Comparison of ENCODE assay signal across 25 cellular contexts in genomic region chr15:98676586-98677270, GRCh38. TPM values are rescaled to one million over a fixed set of nuclear protein-coding genes. Genes with fewer than 3 reads are reported as not detected.
DNase-seq lines count a peak whose midpoint lies in the region; ATAC-seq and TF ChIP-seq lines count a peak whose summit lies in the region.
"Had no signal": no experiment of that assay in that cellular context is flagged by ENCODE, and none has a peak within 500 bp of the region (broad histone marks: within the 10 kb centered on the region; RNA-seq: fewer than 3 reads in every experiment).

No MANE protein-coding gene starts in this region.

- H3K27ac ChIP-seq in cardiac muscle cell (peak overlapping the region; percentile 66), Karpas-422 (ENCODE audit: low read length) (no peak overlapping the region), hepatocyte (peak overlapping the region; percentile 11), thoracic aorta (peak overlapping the region; percentile 67)
- H3K27ac ChIP-seq: epithelial cell of prostate had no signal

- DNase-seq in cardiac muscle cell (ENCODE audit: low read depth in 1 of 2, low spot score in 1 of 2) = no peak
- DNase-seq in cardiac septum (ENCODE audit: low spot score) = no peak
- peak; percentile 20 for DNase-seq in Karpas-422
- DNase-seq in hepatocyte (ENCODE audit: low spot score) = no peak
- DNase-seq in thoracic aorta (ENCODE audit: low spot score) = no peak
- DNase-seq in NCI-H128 (lab: John Stamatoyannopoulos, UW; ENCODE audit: unreplicated experiment) = no peak
- no peak for DNase-seq in NCI-H1105 treated with DMSO at 0.1 percent for 48 hours (lab: John Stamatoyannopoulos, UW)
- DNase-seq: 8988T; activated CD8-positive, alpha-beta T cell treated with anti-CD3 and anti-CD28 coated beads for 36 hours; activated naive CD4-positive, alpha-beta T cell treated with anti-CD3 and anti-CD28 coated beads, Interleukin-2, amount 10 ng/mL, durations not matched to agents 7 days and 5 days; amygdala; Caco-2; DMS79 treated with DMSO at 0.1 percent for 48 hours; effector CD4-positive, alpha-beta T cell; GOT3; mammary epithelial cell; NCI-H1694; NCI-H446; NCI-H774; SIG-M5; substantia nigra had no signal

- H3K4me1 ChIP-seq in cardiac muscle cell (ENCODE audit: low read depth) (peaks cover 24% of the 10 kb centered on the region), Karpas-422 (ENCODE audit: low read length) (no peaks in the 10 kb centered on the region), hepatocyte (ENCODE audit: insufficient read depth) (peaks cover 26% of the 10 kb centered on the region), thoracic aorta (ENCODE audit: control insufficient read depth in 1 of 2, low read depth in 2 of 2) (peaks cover 21 to 80% of the 10 kb centered on the region in 2 donors)

- H3K9me2 ChIP-seq in Karpas-422 (replicated peaks; ENCODE audit: insufficient read depth, low read length) (no peaks in the 10 kb centered on the region), hepatocyte (replicated peaks; ENCODE audit: insufficient read depth) (no peaks in the 10 kb centered on the region)

- no peaks in the 10 kb centered on the region for H4K20me1 ChIP-seq in Karpas-422 (ENCODE audit: insufficient read depth, low read depth, low read length)
- peaks cover 22% of the 10 kb centered on the region for H4K20me1 ChIP-seq in hepatocyte (ENCODE audit: insufficient read depth, poor library complexity, severe bottlenecking)

- no peaks in the 10 kb centered on the region for H3K27me3 ChIP-seq in cardiac muscle cell
- H3K27me3 ChIP-seq in Karpas-422 (ENCODE audit: low read length) = no peaks in the 10 kb centered on the region
- no peaks in the 10 kb centered on the region for H3K27me3 ChIP-seq in hepatocyte
- no peaks in the 10 kb centered on the region for H3K27me3 ChIP-seq in thoracic aorta (replicated peaks; ENCODE audit: insufficient read depth)

- no peak for ATAC-seq in thoracic aorta (ENCODE audit: insufficient number of reproducible peaks, low FRiP score, low read depth)
- no peak for ATAC-seq in HG02938 (IDR thresholded peaks at IDR 0.05; ENCODE audit: unreplicated experiment)
- ATAC-seq: activated CD8-positive, alpha-beta T cell treated with anti-CD3 and anti-CD28 coated beads for 36 hours; activated T-helper 17 cell treated with anti-CD3 and anti-CD28 coated beads, Interleukin-2, amount 50 U/mL, for 72 hours; stimulated activated memory B cell treated with anti-CD40 and anti-IgM and Interleukin-4, amounts not matched to agents 10 μg/mL and 1 μg/mL and 100 μg/mL, for 72 hours had no signal

- H3K4me2 ChIP-seq in Karpas-422 (ENCODE audit: low read depth, low read length, poor library complexity, severe bottlenecking) = no peak overlapping the region
- no peak overlapping the region for H3K4me2 ChIP-seq in hepatocyte

- 89% methylated on average over 7 of the region's 7 CpGs for WGBS in hepatocyte (ENCODE audit: low lambda C conversion rate, missing lambda C conversion rate)

- no peak overlapping the region for H2AFZ ChIP-seq in Karpas-422 (ENCODE audit: low read length)
- no peak overlapping the region for H2AFZ ChIP-seq in hepatocyte

- no peaks in the 10 kb centered on the region for H3K36me3 ChIP-seq in cardiac muscle cell
- no peaks in the 10 kb centered on the region for H3K36me3 ChIP-seq in Karpas-422 (ENCODE audit: insufficient read depth, low read length)
- H3K36me3 ChIP-seq in hepatocyte (replicated peaks; ENCODE audit: insufficient read depth, low read depth) = no peaks in the 10 kb centered on the region
- no peaks in the 10 kb centered on the region for H3K36me3 ChIP-seq in thoracic aorta

- H3K9me3 ChIP-seq in cardiac muscle cell (ENCODE audit: low read depth) (no peaks in the 10 kb centered on the region), Karpas-422 (ENCODE audit: low read length) (no peaks in the 10 kb centered on the region), hepatocyte (ENCODE audit: low read depth) (no peaks in the 10 kb centered on the region), thoracic aorta (no peaks in the 10 kb centered on the region)
- H3K9me3 ChIP-seq: Caco-2 had no signal

- H3K9ac ChIP-seq in Karpas-422 (ENCODE audit: low read length) = no peak overlapping the region

- H3K79me2 ChIP-seq in Karpas-422 (ENCODE audit: low read length) (no peaks in the 10 kb centered on the region), hepatocyte (peaks cover 96% of the 10 kb centered on the region)

- H3K4me3 ChIP-seq in cardiac muscle cell (no peak overlapping the region), Karpas-422 (ENCODE audit: low read length) (no peak overlapping the region), hepatocyte (no peak overlapping the region), thoracic aorta (no peak overlapping the region)

- TF ChIP-seq CTCF in cardiac muscle cell (IDR thresholded peaks at IDR 0.05; ENCODE audit: low read depth, low read length) (no peak), hepatocyte (IDR thresholded peaks at IDR 0.05; ENCODE audit: poor library complexity) (no peak), thoracic aorta (IDR thresholded peaks at IDR 0.05) (no peak)

- intact Hi-C loops in cardiac septum (cut with DNase I) = loop anchor here (10.0 kb wide), 1 partner anchor 48 kb away; no protein-coding TSS in a partner anchor

RNA-seq across cellular contexts. Expression of gene IGF1R, which starts 28.4 kb away (rescaled TPM):
- 51.6 and 92.4 TPM in 2 replicates for total RNA-seq in cardiac muscle cell
- 9.5 and 13.5 TPM in 2 replicates for polyA plus RNA-seq in cardiac muscle cell
- total RNA-seq in cardiac septum = 57.2 TPM
- 0.56 and 5.4 TPM in 2 replicates for total RNA-seq in Karpas-422 (2014; rRNA removed; shearing (Covaris generic); ENCODE audit: low replicate concordance)
- total RNA-seq in hepatocyte = 21.7 and 42.9 TPM in 2 replicates
- polyA plus RNA-seq in hepatocyte = 10.8 and 14.4 TPM in 2 replicates
- total RNA-seq in thoracic aorta = 100 to 1,000 TPM; 127 to 159 TPM
